Comparison of ENCODE assay signal across 8 cellular contexts in the genomic region with DNA sequence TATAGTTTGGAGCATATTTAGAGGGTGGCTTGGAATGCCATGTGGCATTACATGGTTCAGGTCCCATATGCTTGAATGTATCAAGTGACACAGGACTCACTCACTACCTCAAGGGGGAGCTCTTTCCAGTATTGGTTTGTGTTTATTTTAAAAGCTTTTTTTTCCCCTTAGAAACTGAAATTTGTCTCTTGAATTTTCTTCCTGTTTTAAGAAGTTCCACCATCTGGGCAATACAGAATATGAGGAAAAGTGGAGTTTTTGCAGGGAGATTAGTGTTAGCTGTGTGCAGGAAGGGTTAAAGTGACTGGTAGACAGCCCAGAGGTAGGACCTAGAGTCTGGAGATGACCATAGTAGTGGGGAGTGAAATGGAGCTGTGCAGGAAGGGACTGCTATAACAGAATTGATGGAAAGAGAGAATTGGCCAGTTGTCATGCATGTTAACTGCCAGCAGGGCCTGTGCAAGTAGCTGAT. TPM values are rescaled to one million over a fixed set of nuclear protein-coding genes. Genes with fewer than 3 reads are reported as not detected.
DNase-seq lines count a peak whose midpoint lies in the region; ATAC-seq and TF ChIP-seq lines count a peak whose summit lies in the region.

No MANE protein-coding gene starts in this region.

- no peaks in the 10 kb centered on the region for H3K27me3 ChIP-seq in mesendoderm (ENCODE audit: insufficient read depth, low read length, poor library complexity)

- no peaks in the 10 kb centered on the region for H3K4me1 ChIP-seq in mesendoderm (ENCODE audit: control insufficient read depth, low read depth, low read length)

- H3K36me3 ChIP-seq in mesendoderm (ENCODE audit: control insufficient read depth, insufficient read depth, low read length), result no peaks in the 10 kb centered on the region

- no peak overlapping the region for H3K4me2 ChIP-seq in mesendoderm (ENCODE audit: low read length)

- no peak overlapping the region for H4K5ac ChIP-seq in mesendoderm (ENCODE audit: low read length)

- H2BK120ac ChIP-seq in mesendoderm (ENCODE audit: low read depth, low read length), result no peak overlapping the region

- peaks cover 14% of the 10 kb centered on the region for H3K79me2 ChIP-seq in mesendoderm (ENCODE audit: control insufficient read depth, insufficient read depth, low read length)

- no peak overlapping the region for H2BK15ac ChIP-seq in mesendoderm (replicated peaks; ENCODE audit: low read depth)

- DNase-seq in AG08395 (ENCODE audit: low spot score) (peak; percentile 44), GM10266 (ENCODE audit: extremely low spot score) (peak; percentile 64), NCI-H2227 treated with DMSO at 0.1 percent for 48 hours (lab: John Stamatoyannopoulos, UW) (peak; percentile 15), cerebellar cortex (ENCODE audit: low spot score) (peak; percentile 50), mesendoderm (peak; percentile 68)
- DNase-seq in effector CD4-positive, alpha-beta T cell, result no peak

- no peak overlapping the region for H3K4ac ChIP-seq in mesendoderm (ENCODE audit: low read depth, low read length)

- no peak overlapping the region for H3K56ac ChIP-seq in mesendoderm (ENCODE audit: low read length)

- H3K18ac ChIP-seq in mesendoderm (ENCODE audit: low read length), result no peak overlapping the region

- no peak overlapping the region for H3K9ac ChIP-seq in mesendoderm (ENCODE audit: low read length)

- no peak overlapping the region for H3K23ac ChIP-seq in mesendoderm (ENCODE audit: low read length)

- no peak overlapping the region for H4K8ac ChIP-seq in mesendoderm (ENCODE audit: low read depth, low read length)

- H3K79me1 ChIP-seq in mesendoderm (ENCODE audit: low read length), result peaks cover 15% of the 10 kb centered on the region

- no peak overlapping the region for H3K27ac ChIP-seq in mesendoderm (ENCODE audit: low read depth, low read length)

- TF ChIP-seq CTCF in GM10266 (IDR thresholded peaks at IDR 0.05; ENCODE audit: control insufficient read depth, insufficient read depth, low read depth, missing control alignments), result peak; percentile 58

- ATAC-seq in GM18519 (IDR thresholded peaks at IDR 0.05; ENCODE audit: low FRiP score, unreplicated experiment) (no peak), HG02588 (IDR thresholded peaks at IDR 0.05; ENCODE audit: unreplicated experiment) (no peak)

- H3K4me3 ChIP-seq in mesendoderm (ENCODE audit: low read length), result no peak overlapping the region

- H2BK5ac ChIP-seq in mesendoderm (ENCODE audit: low read length), result no peak overlapping the region

- H2AK5ac ChIP-seq in mesendoderm (ENCODE audit: low read length), result no peak overlapping the region

RNA-seq across cellular contexts. Expression of gene CTNNA1, which starts 36.6 kb away (rescaled TPM):
- polyA plus RNA-seq in mesendoderm (2013, experiment 1 of 2), result 144 TPM
- 148 TPM for polyA plus RNA-seq in mesendoderm (2013, experiment 2 of 2)
